21 cellular contexts compared by ENCODE assay signal in the genomic region with DNA sequence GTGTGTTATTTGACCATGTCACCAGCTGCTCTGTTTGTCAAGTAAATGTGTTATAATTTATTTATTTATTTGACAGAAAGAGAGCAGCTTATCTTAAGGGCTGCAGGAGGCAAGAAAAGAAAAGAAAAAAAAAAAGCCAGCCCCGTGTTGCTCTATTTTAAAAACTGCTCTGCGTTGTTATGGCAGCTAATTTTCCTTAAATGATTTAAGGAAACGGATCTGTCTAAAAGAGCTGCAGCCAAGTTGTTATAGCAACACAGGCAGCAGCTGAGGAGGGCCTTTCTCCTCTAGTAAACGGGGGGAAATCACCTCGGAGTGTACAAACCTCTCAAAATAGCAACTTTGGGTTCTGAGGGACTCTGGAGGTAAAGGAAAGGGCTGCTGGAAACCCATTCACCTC.
A peak's percentile ranks its signal among the peaks of the same experiment; 100 is the strongest.
DNase-seq lines count a peak whose midpoint lies in the region; ATAC-seq lines count a peak whose summit lies in the region.
"Had no signal": no experiment of that assay in that cellular context is flagged by ENCODE, and none has a peak within 500 bp of the region (broad histone marks: within the 10 kb centered on the region; RNA-seq: fewer than 3 reads in every experiment).

No MANE protein-coding gene starts in this region.

- in situ Hi-C loops in ACHN (cut with HindIII; ENCODE audit: low pct_ligation_motif_present, low pct_unique_long_range_greater_than_20kb, low sequenced_read_pairs): no loop called here

- ATAC-seq in HG02763 (IDR thresholded peaks at IDR 0.05; ENCODE audit: unreplicated experiment): no peak
- ATAC-seq: activated CD4-positive, CD25-positive, alpha-beta regulatory T cell treated with anti-CD3 and anti-CD28 coated beads, Interleukin-2, amount 50 U/mL, for 24 hours; effector memory CD8-positive, alpha-beta T cell; natural killer cell; stimulated activated memory B cell treated with anti-CD40 and anti-IgM and Interleukin-4, amounts not matched to agents 10 μg/mL and 1 μg/mL and 100 μg/mL, for 72 hours; upper lobe of right lung had no signal

- DNase-seq in NCI-H1105 treated with DMSO at 0.1 percent for 48 hours (lab: John Stamatoyannopoulos, UW) (peak; percentile 3), NCI-H1105 (lab: John Stamatoyannopoulos, UW) (no peak), NCI-H1417 treated with DMSO at 0.1 percent for 48 hours (lab: John Stamatoyannopoulos, UW) (peak; percentile 44), NCI-H2227 treated with DMSO at 0.1 percent for 48 hours (lab: John Stamatoyannopoulos, UW) (peak; percentile 55), myocyte (ENCODE audit: low read depth) (peak; percentile 2), SHP77 (lab: John Stamatoyannopoulos, UW) (no peak), ACHN (no peak)
- DNase-seq: 8988T; activated CD4-positive, alpha-beta memory T cell treated with anti-CD3 and anti-CD28 coated beads for 36 hours; activated CD8-positive, alpha-beta memory T cell treated with anti-CD3 and anti-CD28 coated beads, Interleukin-2, amount 50 U/mL, for 4 hours; activated naive CD4-positive, alpha-beta T cell treated with Interleukin-2 at 50 U/mL for 16 hours; CD4-positive, CD25-positive, alpha-beta regulatory T cell; central memory CD4-positive, alpha-beta T cell; effector memory CD8-positive, alpha-beta T cell; hippocampal formation; natural killer cell; NCI-H1048; upper lobe of right lung had no signal

Comparison
In these comparisons a context has a peak if more than half of its experiments do, and no peak if none do; other contexts are left out.
1. DNase-seq: peak in NCI-H1105 treated with DMSO at 0.1 percent for 48 hours (single experiment), NCI-H1417 treated with DMSO at 0.1 percent for 48 hours (single experiment), NCI-H2227 treated with DMSO at 0.1 percent for 48 hours (single experiment) and myocyte (single experiment); none in NCI-H1105 (single experiment), SHP77 (0 of 2) and ACHN (single experiment).